1 cellular context compared by ENCODE assay signal in the genomic region with DNA sequence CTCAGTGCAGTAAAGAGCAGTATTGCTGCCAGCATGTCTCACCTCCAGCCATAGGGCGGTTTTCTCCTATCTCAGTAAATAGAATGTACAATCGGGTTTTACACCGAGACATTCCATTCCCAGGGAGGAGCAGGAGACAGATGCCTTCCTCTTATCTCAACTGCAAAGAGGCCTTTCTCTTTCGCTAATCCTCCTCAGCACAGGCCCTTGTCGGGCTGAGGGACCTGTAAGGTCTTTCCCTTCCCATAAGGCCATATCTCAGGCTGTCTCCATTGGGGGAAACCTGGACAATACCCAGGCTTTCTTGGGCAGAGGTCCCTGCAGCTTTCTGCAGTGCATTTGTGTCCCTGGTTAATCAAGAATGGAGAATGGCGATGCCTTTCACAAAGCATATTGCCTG. TPM values are rescaled to one million over a fixed set of nuclear protein-coding genes. Genes with fewer than 3 reads are reported as not detected.
"Had no signal": no experiment of that assay in that cellular context is flagged by ENCODE, and none has a peak within 500 bp of the region (broad histone marks: within the 10 kb centered on the region; RNA-seq: fewer than 3 reads in every experiment).

No MANE protein-coding gene starts in this region.

RNA-seq across cellular contexts. Expression of a gene that starts 24.4 kb away (rescaled TPM):
- total RNA-seq: mononuclear cell had no signal
